In the genomic region with DNA sequence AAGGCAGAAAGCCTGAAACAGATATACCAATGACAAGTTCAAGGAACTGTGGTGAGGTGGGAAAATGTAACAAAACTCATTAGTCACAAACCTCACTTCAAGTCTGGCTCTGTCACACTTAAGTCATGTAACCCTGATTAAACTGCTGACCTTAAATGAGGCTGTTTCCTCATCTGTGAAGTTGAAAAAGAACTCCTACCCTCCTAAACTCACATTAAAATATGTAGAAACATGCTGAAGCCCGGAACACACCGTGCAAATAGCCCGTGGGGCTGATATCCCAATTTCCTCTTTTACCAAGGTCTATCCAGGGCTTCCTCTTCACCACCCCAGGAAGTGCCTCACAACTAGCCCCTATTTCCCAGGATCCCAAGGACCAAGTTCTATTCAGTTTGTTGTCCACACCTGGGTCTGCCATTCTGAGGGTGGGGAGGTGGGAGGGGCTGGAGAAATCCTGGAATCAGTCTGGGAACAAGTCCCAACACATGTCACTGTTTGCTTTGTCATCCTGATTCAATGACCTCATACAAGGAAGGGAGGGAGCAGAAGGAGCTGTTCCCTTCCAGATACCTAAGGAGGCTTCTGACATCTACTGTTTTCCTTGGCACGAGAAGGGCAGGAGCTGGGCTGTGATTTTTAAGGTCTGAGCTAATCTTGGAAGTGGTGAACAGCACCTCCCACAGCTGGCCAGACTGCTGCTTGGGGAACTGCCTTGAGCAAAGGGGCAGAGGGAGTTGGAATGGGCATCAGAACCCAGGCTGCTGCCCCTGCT, we compare ENCODE assay signal across 8 cellular contexts. TPM values are rescaled to one million over a fixed set of nuclear protein-coding genes. Genes with fewer than 3 reads are reported as not detected.
DNase-seq lines count a peak whose midpoint lies in the region; ATAC-seq, FAIRE-seq and TF ChIP-seq lines count a peak whose summit lies in the region.

No MANE protein-coding gene starts in this region.

- H2BK5ac ChIP-seq in H1 (ENCODE audit: low read depth, low read length): peak overlapping the region; percentile 32; the same call in 1 of the 2 replicates

- H3K9me3 Mint-ChIP-seq in natural killer cell treated with Interleukin-12 subunit alpha and Interleukin-12 subunit beta and Interleukin-15 and Interleukin-18, amount 100 ng/mL, for 72 hours: no peaks in the 10 kb centered on the region

- H3K56ac ChIP-seq in H1 (replicated peaks; ENCODE audit: insufficient read length, low read depth, low read length): no peak overlapping the region

- TF ChIP-seq CTCF in H1 (IDR thresholded peaks at IDR 0.05; ENCODE audit: control extremely low read depth in 1 of 3, insufficient read depth in 1 of 3, low read depth in 1 of 3, low read length in 3 of 3): no peak

- H2BK12ac ChIP-seq in H1 (ENCODE audit: low read depth, low read length): no peak overlapping the region

- no peaks in the 10 kb centered on the region for H3K36me3 ChIP-seq in H1 (ENCODE audit: control insufficient read depth in 2 of 4, insufficient read depth in 4 of 4, low read length in 3 of 4)

- 0 out of 2 replicates have a peak overlapping the region, but pooled peaks have one; percentile 18 for H2AFZ ChIP-seq in H1 (ENCODE audit: low read length)

- H3K23me2 ChIP-seq in H1 (ENCODE audit: low read depth, low read length): no peaks in the 10 kb centered on the region

- H3K79me1 ChIP-seq in H1 (ENCODE audit: low read depth, low read length): no peaks in the 10 kb centered on the region

- no peak overlapping the region for H4K5ac ChIP-seq in H1 (ENCODE audit: insufficient read length, low read depth, low read length)

- no peak overlapping the region for H3K4me3 ChIP-seq in H1 (ENCODE audit: extremely low read depth in 1 of 4, insufficient read depth in 2 of 4, low read depth in 3 of 4, low read length in 4 of 4)

- no peak overlapping the region for H3K4me2 ChIP-seq in H1 (ENCODE audit: insufficient read depth in 1 of 2, low read depth in 2 of 2, low read length in 2 of 2)

- no peaks in the 10 kb centered on the region for H4K20me1 ChIP-seq in H1 (replicated peaks in 1 of 2; ENCODE audit: control insufficient read depth in 1 of 2, insufficient read depth in 2 of 2, low read length in 2 of 2)

- TF ChIP-seq POLR2A in H1 (IDR thresholded peaks at IDR 0.05; ENCODE audit: control extremely low read depth in 1 of 2, low read depth in 2 of 2, low read length in 2 of 2): no peak

- H3K79me2 ChIP-seq in H1 (ENCODE audit: control insufficient read depth in 1 of 2, insufficient read depth in 2 of 2, low read length in 2 of 2): no peaks in the 10 kb centered on the region

- H3K9ac ChIP-seq in H1 (replicated peaks in 1 of 4; ENCODE audit: extremely low read depth in 1 of 4, low read depth in 3 of 4, low read length in 3 of 4): no peak overlapping the region

- H3K4me1 ChIP-seq in H1 (replicated peaks in 1 of 4; ENCODE audit: control insufficient read depth in 3 of 4, insufficient read depth in 4 of 4, low read length in 3 of 4): peaks cover 0 to 7% (median under 1%) of the 10 kb centered on the region in 4 experiments; a peak in 4 of 7 replicates

- H2AK5ac ChIP-seq in H1 (ENCODE audit: low read depth, low read length): no peak overlapping the region; the same call in 1 of the 2 replicates

- H3K4me1 Mint-ChIP-seq in natural killer cell treated with Interleukin-12 subunit alpha and Interleukin-12 subunit beta and Interleukin-15 and Interleukin-18, amount 100 ng/mL, for 72 hours (ENCODE audit: low read depth in 2 of 2): peaks cover 21 to 25% of the 10 kb centered on the region in 2 donors

- no peak overlapping the region for H3K4ac ChIP-seq in H1 (replicated peaks; ENCODE audit: insufficient read length, low read depth, low read length)

- WGBS in H1 (ENCODE audit: extremely low coverage in 1 of 2, insufficient coverage in 1 of 2, insufficient read length in 1 of 2, insufficient replicate concordance in 2 of 2, low coverage in 1 of 2, low lambda C conversion rate in 2 of 2, missing lambda C conversion rate in 1 of 2), 2 experiments: 93% methylated on average over 4 of the region's 4 CpGs; no CpG with 5 or more reads in 1 of the 2 experiments

- no peak overlapping the region for H3K27ac ChIP-seq in H1 (ENCODE audit: low read depth, low read length)

- H3K27me3 Mint-ChIP-seq in natural killer cell treated with Interleukin-12 subunit alpha and Interleukin-12 subunit beta and Interleukin-15 and Interleukin-18, amount 100 ng/mL, for 72 hours: no peaks in the 10 kb centered on the region

- no peak overlapping the region for H4K91ac ChIP-seq in H1 (replicated peaks; ENCODE audit: insufficient read length, low read length)

- peak overlapping the region; percentile 73 to 78 for H3K27ac Mint-ChIP-seq in natural killer cell treated with Interleukin-12 subunit alpha and Interleukin-12 subunit beta and Interleukin-15 and Interleukin-18, amount 100 ng/mL, for 72 hours

- no peak overlapping the region for H2BK120ac ChIP-seq in H1 (replicated peaks; ENCODE audit: low read depth, low read length)

- no peak overlapping the region for H4K8ac ChIP-seq in H1 (ENCODE audit: extremely low read depth, insufficient read depth, low read length)

- TF ChIP-seq RAD21 in H1 (IDR thresholded peaks at IDR 0.05 in 1 of 2, conservative IDR thresholded peaks at IDR 0.05 in 1 of 2; ENCODE audit: low read depth in 2 of 2, low read length in 2 of 2): no peak

- H3K9me3 ChIP-seq in H1 (ENCODE audit: insufficient read depth in 2 of 2, low read depth in 1 of 2, low read length in 1 of 2): no peaks in the 10 kb centered on the region

- 0 out of 2 replicates have a peak overlapping the region, but pooled peaks have one; percentile 12 for H2BK15ac ChIP-seq in H1 (ENCODE audit: low read length)

- no peaks in the 10 kb centered on the region; a peak in 1 of 7 replicates for H3K27me3 ChIP-seq in H1 (replicated peaks in 1 of 4; ENCODE audit: control insufficient read depth in 3 of 4, extremely low read depth in 1 of 4, insufficient read depth in 3 of 4, low read length in 3 of 4)

- no peaks in the 10 kb centered on the region for H3K36me3 Mint-ChIP-seq in natural killer cell treated with Interleukin-12 subunit alpha and Interleukin-12 subunit beta and Interleukin-15 and Interleukin-18, amount 100 ng/mL, for 72 hours

- H3K14ac ChIP-seq in H1 (ENCODE audit: insufficient read length): no peak overlapping the region

- H3K4me3 Mint-ChIP-seq in natural killer cell treated with Interleukin-12 subunit alpha and Interleukin-12 subunit beta and Interleukin-15 and Interleukin-18, amount 100 ng/mL, for 72 hours: peak overlapping the region; percentile 52

- peak; percentile 74 to 85 for ATAC-seq in natural killer cell treated with Interleukin-12 subunit alpha and Interleukin-12 subunit beta and Interleukin-15 and Interleukin-18, amount 100 ng/mL, for 72 hours
- ATAC-seq in GM18867 (IDR thresholded peaks at IDR 0.05; ENCODE audit: unreplicated experiment) (no peak), HG02973 (IDR thresholded peaks at IDR 0.05; ENCODE audit: unreplicated experiment) (no peak)

- POLR2A ChIA-PET in H1 (lab: Charles Lee; ENCODE audit: partially characterized antibody): interaction anchor here (0.8 to 2.6 kb wide), 3 partner anchors 10 to 47 kb away, joined by 3 to 11 read pairs (median 3); no protein-coding TSS in a partner anchor

- FAIRE-seq in H1 (lab: Jason Lieb, UNC): no peak

- no peak overlapping the region for H3K18ac ChIP-seq in H1 (ENCODE audit: extremely low read depth, low read length)

- no peak overlapping the region for H3K23ac ChIP-seq in H1 (ENCODE audit: insufficient read length)

- H2BK20ac ChIP-seq in H1 (ENCODE audit: low read length): no peak overlapping the region

- no peak for TF ChIP-seq EP300 in H1 (IDR thresholded peaks at IDR 0.05; ENCODE audit: borderline replicate concordance in 1 of 2, low read depth in 2 of 2, low read length in 2 of 2)

- CTCF ChIA-PET in H1 (lab: Charles Lee; ENCODE audit: partially characterized antibody): interaction anchor here (0.5 to 3.3 kb wide), 9 partner anchors 9 to 695 kb away, joined by 3 to 18 read pairs (median 4); no protein-coding TSS in a partner anchor

- peak; percentile 82 for DNase-seq in DMS53 (lab: John Stamatoyannopoulos, UW)
- DNase-seq in NCI-H2029 (lab: John Stamatoyannopoulos, UW): peak; percentile 69
- DNase-seq in H1 (ENCODE audit: low read depth in 1 of 2, low spot score in 2 of 2): no peak
- no peak for DNase-seq in natural killer cell treated with Interleukin-12 subunit alpha and Interleukin-12 subunit beta and Interleukin-15 and Interleukin-18, amount 100 ng/mL, for 72 hours (ENCODE audit: low spot score)
- no peak for DNase-seq in cerebellar cortex (ENCODE audit: low spot score)
- no peak for DNase-seq in NCI-H2081 treated with DMSO at 0.1 percent for 48 hours (lab: John Stamatoyannopoulos, UW)

TF ChIP-seq in H1, 55 proteins besides CTCF, POLR2A, EP300 and RAD21:
- no peak for TF ChIP-seq KDM4A (IDR thresholded peaks at IDR 0.05; ENCODE audit: low read depth, low read length, severe bottlenecking)
- TF ChIP-seq TAF1 (IDR thresholded peaks at IDR 0.05; ENCODE audit: low read depth, low read length): no peak
- TF ChIP-seq EGR1 (IDR thresholded peaks at IDR 0.05; ENCODE audit: borderline replicate concordance, low read depth, low read length): no peak
- no peak for TF ChIP-seq SP1 (IDR thresholded peaks at IDR 0.05; ENCODE audit: low read depth, low read length)

RNA-seq across cellular contexts. Expression of a gene that starts 42.3 kb away (rescaled TPM):
- total RNA-seq in H1 (2021; fragmentation: NEBNext Ultra II Directional; extraction: Animal tissue kit (Norgen Biotek cat#: 25700)): 18.4 and 18.8 TPM in 2 replicates
- polyA plus RNA-seq in H1 (2011; rRNA removed): 8.1 and 8.3 TPM in 2 replicates
- polyA plus RNA-seq in H1 (2011; cell fraction: cytosol; rRNA removed): 12.2 TPM
- 10.8 TPM for polyA plus RNA-seq in H1 (2011; cell fraction: nucleus; rRNA removed)
- polyA plus RNA-seq in H1 (2012, experiment 1 of 2): 14.6 to 19.8 TPM (median 14.7 TPM) in 4 replicates
- polyA plus RNA-seq in H1 (2012, experiment 2 of 2): 1.2 TPM
- polyA plus RNA-seq in H1 (2013, experiment 1 of 2): 17.9 TPM
- polyA plus RNA-seq in H1 (2013, experiment 2 of 2): 16.9 TPM
- polyA minus RNA-seq in H1 (2011; rRNA and poly(A)+ RNA removed): 5.1 and 7.2 TPM in 2 replicates
- polyA minus RNA-seq in H1 (2011; cell fraction: cytosol; rRNA and poly(A)+ RNA removed): 11.5 TPM
- 9.9 TPM for polyA minus RNA-seq in H1 (2011; cell fraction: nucleus; rRNA and poly(A)+ RNA removed)
- 10 to 100 TPM; 31.1 to 33.3 TPM for total RNA-seq in natural killer cell treated with Interleukin-12 subunit alpha and Interleukin-12 subunit beta and Interleukin-15 and Interleukin-18, amount 100 ng/mL, for 72 hours

RNA-seq across cellular contexts. Expression of a gene that starts 42.6 kb away (rescaled TPM):
- total RNA-seq in H1 (2021; fragmentation: NEBNext Ultra II Directional; extraction: Animal tissue kit (Norgen Biotek cat#: 25700)): 21.8 and 22.2 TPM in 2 replicates
- 24.6 and 26.6 TPM in 2 replicates for polyA plus RNA-seq in H1 (2011; rRNA removed)
- polyA plus RNA-seq in H1 (2011; cell fraction: cytosol; rRNA removed): 33.6 TPM
- polyA plus RNA-seq in H1 (2011; cell fraction: nucleus; rRNA removed): 46.0 TPM
- polyA plus RNA-seq in H1 (2012, experiment 1 of 2): 22.3 to 24.8 TPM (median 23.1 TPM) in 4 replicates
- 5.9 TPM for polyA plus RNA-seq in H1 (2012, experiment 2 of 2)
- polyA plus RNA-seq in H1 (2013, experiment 1 of 2): 19.2 TPM
- 18.0 TPM for polyA plus RNA-seq in H1 (2013, experiment 2 of 2)
- polyA minus RNA-seq in H1 (2011; rRNA and poly(A)+ RNA removed): 28.8 and 31.7 TPM in 2 replicates
- 22.2 TPM for polyA minus RNA-seq in H1 (2011; cell fraction: cytosol; rRNA and poly(A)+ RNA removed)
- polyA minus RNA-seq in H1 (2011; cell fraction: nucleus; rRNA and poly(A)+ RNA removed): 30.2 TPM
- total RNA-seq in natural killer cell treated with Interleukin-12 subunit alpha and Interleukin-12 subunit beta and Interleukin-15 and Interleukin-18, amount 100 ng/mL, for 72 hours: 10 to 100 TPM; 32.9 to 41.9 TPM

Comparison
In these comparisons a context has a peak if more than half of its experiments do, and no peak if none do; other contexts are left out.
1. DNase-seq: peak in DMS53 (single experiment) and NCI-H2029 (single experiment); none in H1 (0 of 2), natural killer cell treated with Interleukin-12 subunit alpha and Interleukin-12 subunit beta and Interleukin-15 and Interleukin-18, amount 100 ng/mL, for 72 hours (single experiment), cerebellar cortex (single experiment) and NCI-H2081 treated with DMSO at 0.1 percent for 48 hours (single experiment).
2. ATAC-seq: peak in natural killer cell treated with Interleukin-12 subunit alpha and Interleukin-12 subunit beta and Interleukin-15 and Interleukin-18, amount 100 ng/mL, for 72 hours (2 of 2); none in GM18867 (single experiment) and HG02973 (single experiment).